15 cellular contexts compared by ENCODE assay signal in the genomic region with DNA sequence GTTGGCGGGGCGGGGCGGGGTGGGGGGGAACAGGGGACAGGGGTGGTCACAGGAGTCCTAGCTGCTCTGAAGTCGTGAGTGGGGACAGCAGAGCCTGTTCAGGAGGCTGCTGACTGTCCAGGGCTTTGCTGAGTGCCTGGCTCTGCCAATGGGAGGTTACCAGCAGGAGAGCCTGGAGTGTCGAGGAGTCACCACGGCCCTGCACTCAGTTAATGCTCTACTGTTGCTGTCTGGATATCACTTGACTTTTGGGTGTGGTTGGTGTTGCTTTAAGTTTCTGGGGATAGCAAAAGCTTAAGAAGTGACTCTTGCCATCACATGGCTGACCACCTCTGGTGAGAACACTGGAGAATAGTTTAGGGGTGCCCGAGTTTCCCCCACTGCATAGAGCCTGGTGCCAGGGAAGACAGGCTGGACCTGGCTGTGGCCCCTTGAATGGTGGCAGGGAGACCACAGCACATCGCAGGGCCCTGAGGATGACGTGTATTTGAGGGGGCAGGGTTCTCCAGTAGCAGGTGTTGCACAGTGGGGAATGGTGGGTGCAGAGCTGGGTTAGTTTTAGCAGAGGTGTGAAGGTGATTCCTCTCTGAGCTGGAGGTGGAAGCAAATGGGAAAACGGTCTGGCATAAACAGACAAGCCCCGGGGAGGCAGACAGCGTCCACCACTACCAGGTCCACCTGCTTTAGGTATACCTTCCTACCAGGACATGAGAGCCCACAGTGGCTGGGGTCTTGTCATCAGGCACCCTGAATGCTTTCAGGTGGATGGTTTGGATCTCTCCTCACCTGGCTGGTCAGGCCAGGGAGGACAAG. TPM values are rescaled to one million over a fixed set of nuclear protein-coding genes. Genes with fewer than 3 reads are reported as not detected.
DNase-seq lines count a peak whose midpoint lies in the region; TF ChIP-seq lines count a peak whose summit lies in the region.
"Had no signal": no experiment of that assay in that cellular context is flagged by ENCODE, and none has a peak within 500 bp of the region (broad histone marks: within the 10 kb centered on the region; RNA-seq: fewer than 3 reads in every experiment).

No MANE protein-coding gene starts in this region.

- no peak for DNase-seq in activated naive CD4-positive, alpha-beta T cell treated with anti-CD3 and anti-CD28 coated beads for 36 hours
- DNase-seq in PC-9 = no peak
- DNase-seq in epithelial cell of prostate (ENCODE audit: low read depth, low spot score) = no peak
- DNase-seq in NCI-H1436 treated with DMSO at 0.1 percent for 48 hours (lab: John Stamatoyannopoulos, UW) = no peak
- no peak for DNase-seq in NK-92 treated with Interleukin-12 subunit alpha and Interleukin-12 subunit beta, amount 100 ng/mL, for 24 hours (lab: John Stamatoyannopoulos, UW)
- DNase-seq in amniotic stem cell (lab: John Stamatoyannopoulos, UW) = no peak
- DNase-seq: AML-193, cortex of kidney, KG1, RPMI8226, WERI-Rb-1 had no signal

- H3K9ac ChIP-seq in skeletal muscle satellite cell (ENCODE audit: low read depth, low read length) = peak overlapping the region; percentile 33

- H3K4me3 Mint-ChIP-seq in activated naive CD4-positive, alpha-beta T cell treated with anti-CD3 and anti-CD28 coated beads, Interleukin-2, amount 50 U/mL, for 24 hours = no peak overlapping the region
- no peak overlapping the region for H3K4me3 Mint-ChIP-seq in activated naive CD4-positive, alpha-beta T cell treated with anti-CD3 and anti-CD28 coated beads for 36 hours

- H3K79me2 ChIP-seq in PC-9 (ENCODE audit: low read depth) = no peaks in the 10 kb centered on the region

- intact Hi-C loops in activated naive CD4-positive, alpha-beta T cell treated with anti-CD3 and anti-CD28 coated beads for 36 hours (cut with micrococcal nuclease) = loop anchor here (10.0 kb wide), 1 partner anchor 185 kb away; no protein-coding TSS in a partner anchor
- intact Hi-C loops in PC-9 (cut with micrococcal nuclease; ENCODE audit: unreplicated experiment) = loop anchor here (5.0 to 10.0 kb wide), 2 partner anchors 137 to 185 kb away; no protein-coding TSS in a partner anchor

- H3K4me3 ChIP-seq in PC-9 = no peak overlapping the region
- no peak overlapping the region for H3K4me3 ChIP-seq in skeletal muscle satellite cell (ENCODE audit: low read length)
- H3K4me3 ChIP-seq: heart left ventricle, prostate gland had no signal

- no peaks in the 10 kb centered on the region for H3K9me3 Mint-ChIP-seq in activated naive CD4-positive, alpha-beta T cell treated with anti-CD3 and anti-CD28 coated beads, Interleukin-2, amount 50 U/mL, for 24 hours
- no peaks in the 10 kb centered on the region for H3K9me3 Mint-ChIP-seq in activated naive CD4-positive, alpha-beta T cell treated with anti-CD3 and anti-CD28 coated beads for 36 hours

- H3K4me1 ChIP-seq in PC-9 (replicated peaks; ENCODE audit: insufficient read depth) (peaks cover 41% of the 10 kb centered on the region), skeletal muscle satellite cell (ENCODE audit: control insufficient read depth, insufficient read depth, low read length) (peaks cover 70% of the 10 kb centered on the region)
- H3K4me1 ChIP-seq: prostate gland had no signal

- POLR2A ChIA-PET in PC-9 (lab: Charles Lee; ENCODE audit: unreplicated experiment) = interaction anchor here (0.6 kb wide), 1 partner anchor 36 kb away, joined by 5 read pairs; no protein-coding TSS in a partner anchor

- H3K27ac ChIP-seq in PC-9 (peak overlapping the region; percentile 82), epithelial cell of prostate (peak overlapping the region; percentile 91)
- H3K27ac ChIP-seq: heart left ventricle, prostate gland, WERI-Rb-1 had no signal

- H4K20me1 ChIP-seq in PC-9 (ENCODE audit: insufficient read depth) = no peaks in the 10 kb centered on the region

- H3K4me1 Mint-ChIP-seq in activated naive CD4-positive, alpha-beta T cell treated with anti-CD3 and anti-CD28 coated beads, Interleukin-2, amount 50 U/mL, for 24 hours = peaks cover 3% of the 10 kb centered on the region
- H3K4me1 Mint-ChIP-seq in activated naive CD4-positive, alpha-beta T cell treated with anti-CD3 and anti-CD28 coated beads for 36 hours (ENCODE audit: low read depth) = no peaks in the 10 kb centered on the region

- H3K9me2 ChIP-seq in PC-9 (ENCODE audit: insufficient read depth) = no peaks in the 10 kb centered on the region

- H3K36me3 Mint-ChIP-seq in activated naive CD4-positive, alpha-beta T cell treated with anti-CD3 and anti-CD28 coated beads, Interleukin-2, amount 50 U/mL, for 24 hours = peaks cover 1% of the 10 kb centered on the region
- no peaks in the 10 kb centered on the region for H3K36me3 Mint-ChIP-seq in activated naive CD4-positive, alpha-beta T cell treated with anti-CD3 and anti-CD28 coated beads for 36 hours (ENCODE audit: low read depth)

- H3K9me3 ChIP-seq in PC-9 (ENCODE audit: insufficient read depth, low read depth) (no peaks in the 10 kb centered on the region), skeletal muscle satellite cell (replicated peaks; ENCODE audit: low read length) (no peaks in the 10 kb centered on the region)
- H3K9me3 ChIP-seq: heart left ventricle, prostate gland had no signal

- H3K27me3 ChIP-seq in PC-9 (ENCODE audit: insufficient read depth, low read depth) (no peaks in the 10 kb centered on the region), skeletal muscle satellite cell (ENCODE audit: control insufficient read depth, insufficient read depth, low read length) (no peaks in the 10 kb centered on the region)
- H3K27me3 ChIP-seq: heart left ventricle had no signal

- peak overlapping the region; percentile 30 for H3K4me2 ChIP-seq in PC-9
- H3K4me2 ChIP-seq in skeletal muscle satellite cell (ENCODE audit: low read length) = no peak overlapping the region

- H3K36me3 ChIP-seq in PC-9 (ENCODE audit: low read depth) (0 out of 2 replicates have a peak, but pooled peaks cover 2% of the 10 kb centered on the region), skeletal muscle satellite cell (ENCODE audit: insufficient read depth, low read length) (peaks cover 6% of the 10 kb centered on the region)
- H3K36me3 ChIP-seq: prostate gland had no signal

- H3K27me3 Mint-ChIP-seq in activated naive CD4-positive, alpha-beta T cell treated with anti-CD3 and anti-CD28 coated beads, Interleukin-2, amount 50 U/mL, for 24 hours = no peaks in the 10 kb centered on the region
- H3K27me3 Mint-ChIP-seq in activated naive CD4-positive, alpha-beta T cell treated with anti-CD3 and anti-CD28 coated beads for 36 hours (ENCODE audit: low read depth) = no peaks in the 10 kb centered on the region

- CTCF ChIA-PET in activated naive CD4-positive, alpha-beta T cell treated with anti-CD3 and anti-CD28 coated beads for 36 hours (lab: Charles Lee) = no interaction called here
- CTCF ChIA-PET in PC-9 (lab: Charles Lee) = no interaction called here

- H3K27ac Mint-ChIP-seq in activated naive CD4-positive, alpha-beta T cell treated with anti-CD3 and anti-CD28 coated beads, Interleukin-2, amount 50 U/mL, for 24 hours = peak overlapping the region; percentile 59
- H3K27ac Mint-ChIP-seq in activated naive CD4-positive, alpha-beta T cell treated with anti-CD3 and anti-CD28 coated beads for 36 hours = no peak overlapping the region

- no peak overlapping the region for H2AFZ ChIP-seq in PC-9

- no peak for TF ChIP-seq CTCF in PC-9 (conservative IDR thresholded peaks at IDR 0.05)

- no TSS peak for BruUV-seq in PC-9 (replicated peaks; lab: Mats Ljungman, UMichigan)

- peaks cover 15% of the 10 kb centered on the region; the same call in 1 of the 2 replicates for H3F3A ChIP-seq in PC-9 (ENCODE audit: insufficient read depth, low read depth)

RNA-seq across cellular contexts. Expression of gene CAMK2B, which starts 54.2 kb away (rescaled TPM):
- under 1 TPM; 0.30 to 0.38 TPM for total RNA-seq in activated naive CD4-positive, alpha-beta T cell treated with anti-CD3 and anti-CD28 coated beads for 36 hours
- 0.13 and 0.15 TPM in 2 replicates for total RNA-seq in PC-9 (2021)
- total RNA-seq in skeletal muscle satellite cell (2012; rRNA removed) = 0.25 and 0.44 TPM in 2 replicates
